1 cellular context compared by ENCODE assay signal in the genomic region with DNA sequence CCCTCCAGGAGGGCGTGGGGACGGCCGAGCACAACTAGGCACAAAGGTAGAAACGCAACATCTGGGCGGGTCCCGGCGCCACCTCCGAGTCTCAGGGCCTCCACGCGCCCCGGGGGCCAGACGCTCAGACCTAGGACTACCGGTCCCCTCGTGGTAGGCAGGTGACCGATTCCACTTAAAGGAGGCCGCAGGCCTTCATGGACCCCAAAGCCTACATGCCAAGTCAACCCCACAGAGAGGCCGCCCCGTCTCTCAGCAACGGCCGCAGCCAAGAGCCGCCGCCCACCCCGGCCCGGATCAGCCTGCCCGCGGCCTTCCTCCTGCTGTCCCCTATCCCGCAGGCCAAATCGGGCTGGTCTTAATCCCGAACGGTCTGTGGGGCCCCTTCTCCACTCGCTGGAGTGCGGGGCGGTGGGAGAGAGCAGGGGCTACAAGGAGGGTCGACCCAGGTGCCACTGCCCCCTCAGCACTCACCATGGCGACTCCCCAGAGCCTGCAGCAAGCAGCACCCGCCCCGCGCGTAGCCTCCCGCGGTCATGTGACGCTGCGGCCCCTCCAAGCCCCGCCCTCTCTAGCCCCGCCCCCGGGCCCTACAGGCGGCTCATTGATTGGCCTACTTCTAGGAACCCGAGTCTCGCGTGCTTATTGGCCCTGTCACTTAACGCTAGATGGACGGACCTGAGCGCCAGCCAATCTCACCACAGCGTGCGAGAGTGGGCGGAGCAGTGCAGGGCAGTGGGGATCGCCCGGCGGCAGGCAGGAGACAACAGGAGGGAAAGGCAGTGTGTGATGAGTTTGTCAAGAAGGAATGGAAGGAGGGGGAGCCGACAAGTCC.
TF ChIP-seq lines count a peak whose summit lies in the region.

Gene VPS35, minus strand, starts transcription at position 522 of the 835 bp plus-strand sequence. Its CDS starts 45 bp downstream, at position 477.

TF ChIP-seq in K562, 482 proteins besides CTCF, POLR2A, EP300 and RAD21 (continued from another document and continues in another):
- TF ChIP-seq, protein P1, sequence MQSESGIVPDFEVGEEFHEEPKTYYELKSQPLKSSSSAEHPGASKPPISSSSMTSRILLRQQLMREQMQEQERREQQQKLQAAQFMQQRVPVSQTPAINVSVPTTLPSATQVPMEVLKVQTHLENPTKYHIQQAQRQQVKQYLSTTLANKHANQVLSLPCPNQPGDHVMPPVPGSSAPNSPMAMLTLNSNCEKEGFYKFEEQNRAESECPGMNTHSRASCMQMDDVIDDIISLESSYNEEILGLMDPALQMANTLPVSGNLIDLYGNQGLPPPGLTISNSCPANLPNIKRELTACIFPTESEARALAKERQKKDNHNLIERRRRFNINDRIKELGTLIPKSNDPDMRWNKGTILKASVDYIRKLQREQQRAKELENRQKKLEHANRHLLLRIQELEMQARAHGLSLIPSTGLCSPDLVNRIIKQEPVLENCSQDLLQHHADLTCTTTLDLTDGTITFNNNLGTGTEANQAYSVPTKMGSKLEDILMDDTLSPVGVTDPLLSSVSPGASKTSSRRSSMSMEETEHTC (IDR thresholded peaks at IDR 0.05), result 0 out of 2 replicates have a peak, but pooled peaks have one; percentile 10
- TF ChIP-seq NFYB (IDR thresholded peaks at IDR 0.05; ENCODE audit: extremely low read depth, insufficient read length), result no peak
- TF ChIP-seq MCM7 (IDR thresholded peaks at IDR 0.05), result no peak
- TF ChIP-seq SP1 (CRISPR knock-in tag; IDR thresholded peaks at IDR 0.05), result peak; percentile 93
- TF ChIP-seq AFF4 (CRISPR knock-in tag; IDR thresholded peaks at IDR 0.05), result no peak
- TF ChIP-seq NRF1 (conservative IDR thresholded peaks at IDR 0.05 in 1 of 2, IDR thresholded peaks at IDR 0.05 in 1 of 2), result no peak
- TF ChIP-seq DNMT1 (IDR thresholded peaks at IDR 0.05), result no peak
- TF ChIP-seq, protein P2, sequence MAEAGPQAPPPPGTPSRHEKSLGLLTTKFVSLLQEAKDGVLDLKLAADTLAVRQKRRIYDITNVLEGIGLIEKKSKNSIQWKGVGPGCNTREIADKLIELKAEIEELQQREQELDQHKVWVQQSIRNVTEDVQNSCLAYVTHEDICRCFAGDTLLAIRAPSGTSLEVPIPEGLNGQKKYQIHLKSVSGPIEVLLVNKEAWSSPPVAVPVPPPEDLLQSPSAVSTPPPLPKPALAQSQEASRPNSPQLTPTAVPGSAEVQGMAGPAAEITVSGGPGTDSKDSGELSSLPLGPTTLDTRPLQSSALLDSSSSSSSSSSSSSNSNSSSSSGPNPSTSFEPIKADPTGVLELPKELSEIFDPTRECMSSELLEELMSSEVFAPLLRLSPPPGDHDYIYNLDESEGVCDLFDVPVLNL (CRISPR knock-in tag; IDR thresholded peaks at IDR 0.05; ENCODE audit: low read depth), result no peak
- TF ChIP-seq POLR3G (IDR thresholded peaks at IDR 0.05; ENCODE audit: extremely low read depth, insufficient read length, insufficient replicate concordance), result no peak
- no peak for TF ChIP-seq PTRF (tag; IDR thresholded peaks at IDR 0.05)
- TF ChIP-seq ZNF324 (CRISPR knock-in tag; IDR thresholded peaks at IDR 0.05), result 0 out of 2 replicates have a peak, but pooled peaks have one; percentile 31
- TF ChIP-seq CCNT2 (IDR thresholded peaks at IDR 0.05; ENCODE audit: borderline replicate concordance, extremely low read depth, insufficient read length, low read depth, low read length), result peak; percentile 49
- TF ChIP-seq, protein P3, sequence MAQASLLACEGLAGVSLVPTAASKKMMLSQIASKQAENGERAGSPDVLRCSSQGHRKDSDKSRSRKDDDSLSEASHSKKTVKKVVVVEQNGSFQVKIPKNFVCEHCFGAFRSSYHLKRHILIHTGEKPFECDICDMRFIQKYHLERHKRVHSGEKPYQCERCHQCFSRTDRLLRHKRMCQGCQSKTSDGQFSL (CRISPR knock-in tag; IDR thresholded peaks at IDR 0.05), result no peak
- TF ChIP-seq, protein P3 (tag; IDR thresholded peaks at IDR 0.05), result no peak
- TF ChIP-seq POLR2B (IDR thresholded peaks at IDR 0.05; ENCODE audit: low read depth, partially characterized antibody), result peak; percentile 31
- peak; percentile 65 for TF ChIP-seq C11orf30 (IDR thresholded peaks at IDR 0.05; ENCODE audit: low read depth)
- TF ChIP-seq STAT5A (IDR thresholded peaks at IDR 0.05; ENCODE audit: borderline replicate concordance, low read length), result no peak
- TF ChIP-seq PCBP1 (IDR thresholded peaks at IDR 0.05; ENCODE audit: low read depth, low read length, poor library complexity, severe bottlenecking), result peak; percentile 52
- TF ChIP-seq RNF219 (CRISPR knock-in tag; IDR thresholded peaks at IDR 0.05), result no peak
- TF ChIP-seq KLF1 (tag; IDR thresholded peaks at IDR 0.05), result peak; percentile 86
- no peak for TF ChIP-seq SMAD3 (CRISPR knock-in tag; conservative IDR thresholded peaks at IDR 0.05)
- TF ChIP-seq DIDO1 (tag; IDR thresholded peaks at IDR 0.05; ENCODE audit: low read depth), result no peak
- no peak for TF ChIP-seq NFIX (CRISPR knock-in tag; IDR thresholded peaks at IDR 0.05; ENCODE audit: low read depth)
- no peak for TF ChIP-seq SMARCC2 (IDR thresholded peaks at IDR 0.05; ENCODE audit: low read depth)
- TF ChIP-seq CBX3 (IDR thresholded peaks at IDR 0.05; ENCODE audit: borderline replicate concordance in 1 of 2, low read length in 2 of 2), result no peak
- peak; percentile 71 to 74; a peak in 3 of 4 replicates for TF ChIP-seq MAZ (CRISPR knock-in tag; conservative IDR thresholded peaks at IDR 0.05 in 1 of 2, IDR thresholded peaks at IDR 0.05 in 1 of 2)
- TF ChIP-seq RBM15 (IDR thresholded peaks at IDR 0.05; ENCODE audit: insufficient read depth, low read length), result no peak
- TF ChIP-seq, protein P4, sequence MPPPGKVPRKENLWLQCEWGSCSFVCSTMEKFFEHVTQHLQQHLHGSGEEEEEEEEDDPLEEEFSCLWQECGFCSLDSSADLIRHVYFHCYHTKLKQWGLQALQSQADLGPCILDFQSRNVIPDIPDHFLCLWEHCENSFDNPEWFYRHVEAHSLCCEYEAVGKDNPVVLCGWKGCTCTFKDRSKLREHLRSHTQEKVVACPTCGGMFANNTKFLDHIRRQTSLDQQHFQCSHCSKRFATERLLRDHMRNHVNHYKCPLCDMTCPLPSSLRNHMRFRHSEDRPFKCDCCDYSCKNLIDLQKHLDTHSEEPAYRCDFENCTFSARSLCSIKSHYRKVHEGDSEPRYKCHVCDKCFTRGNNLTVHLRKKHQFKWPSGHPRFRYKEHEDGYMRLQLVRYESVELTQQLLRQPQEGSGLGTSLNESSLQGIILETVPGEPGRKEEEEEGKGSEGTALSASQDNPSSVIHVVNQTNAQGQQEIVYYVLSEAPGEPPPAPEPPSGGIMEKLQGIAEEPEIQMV (tag; conservative IDR thresholded peaks at IDR 0.05; ENCODE audit: low read depth), result no peak
- TF ChIP-seq KLF10 (CRISPR knock-in tag; IDR thresholded peaks at IDR 0.05), result no peak
- no peak for TF ChIP-seq ZNF780A (CRISPR knock-in tag; IDR thresholded peaks at IDR 0.05)
- no peak for TF ChIP-seq MEF2D (tag; conservative IDR thresholded peaks at IDR 0.05; ENCODE audit: low read depth)
- TF ChIP-seq RBM22 (IDR thresholded peaks at IDR 0.05; ENCODE audit: low read depth, low read length, poor library complexity, severe bottlenecking), result no peak
- TF ChIP-seq, protein P5, sequence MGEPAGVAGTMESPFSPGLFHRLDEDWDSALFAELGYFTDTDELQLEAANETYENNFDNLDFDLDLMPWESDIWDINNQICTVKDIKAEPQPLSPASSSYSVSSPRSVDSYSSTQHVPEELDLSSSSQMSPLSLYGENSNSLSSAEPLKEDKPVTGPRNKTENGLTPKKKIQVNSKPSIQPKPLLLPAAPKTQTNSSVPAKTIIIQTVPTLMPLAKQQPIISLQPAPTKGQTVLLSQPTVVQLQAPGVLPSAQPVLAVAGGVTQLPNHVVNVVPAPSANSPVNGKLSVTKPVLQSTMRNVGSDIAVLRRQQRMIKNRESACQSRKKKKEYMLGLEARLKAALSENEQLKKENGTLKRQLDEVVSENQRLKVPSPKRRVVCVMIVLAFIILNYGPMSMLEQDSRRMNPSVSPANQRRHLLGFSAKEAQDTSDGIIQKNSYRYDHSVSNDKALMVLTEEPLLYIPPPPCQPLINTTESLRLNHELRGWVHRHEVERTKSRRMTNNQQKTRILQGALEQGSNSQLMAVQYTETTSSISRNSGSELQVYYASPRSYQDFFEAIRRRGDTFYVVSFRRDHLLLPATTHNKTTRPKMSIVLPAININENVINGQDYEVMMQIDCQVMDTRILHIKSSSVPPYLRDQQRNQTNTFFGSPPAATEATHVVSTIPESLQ (CRISPR knock-in tag; IDR thresholded peaks at IDR 0.05), result no peak
- TF ChIP-seq LEF1 (IDR thresholded peaks at IDR 0.05), result no peak
- no peak for TF ChIP-seq NCOA2 (IDR thresholded peaks at IDR 0.05; ENCODE audit: partially characterized antibody in 2 of 2)
- TF ChIP-seq MAX (CRISPR knock-in tag; IDR thresholded peaks at IDR 0.05), result peak; percentile 50
- TF ChIP-seq MTF1 (CRISPR knock-in tag; IDR thresholded peaks at IDR 0.05; ENCODE audit: borderline replicate concordance), result no peak
- TF ChIP-seq ZNF384 (IDR thresholded peaks at IDR 0.05; ENCODE audit: low read depth, low read length), result no peak
- 0 out of 2 replicates have a peak, but pooled peaks have one; percentile 30 for TF ChIP-seq ZBTB17 (CRISPR knock-in tag; IDR thresholded peaks at IDR 0.05)
- no peak for TF ChIP-seq ZNF184 (CRISPR knock-in tag; IDR thresholded peaks at IDR 0.05)
- no peak for TF ChIP-seq BRF1 (IDR thresholded peaks at IDR 0.05; ENCODE audit: borderline replicate concordance, extremely low read depth, insufficient read length)
- TF ChIP-seq TSC22D4 (tag; IDR thresholded peaks at IDR 0.05), result no peak
- TF ChIP-seq MEIS2 (IDR thresholded peaks at IDR 0.05; ENCODE audit: partially characterized antibody), result no peak
- TF ChIP-seq, protein P6, sequence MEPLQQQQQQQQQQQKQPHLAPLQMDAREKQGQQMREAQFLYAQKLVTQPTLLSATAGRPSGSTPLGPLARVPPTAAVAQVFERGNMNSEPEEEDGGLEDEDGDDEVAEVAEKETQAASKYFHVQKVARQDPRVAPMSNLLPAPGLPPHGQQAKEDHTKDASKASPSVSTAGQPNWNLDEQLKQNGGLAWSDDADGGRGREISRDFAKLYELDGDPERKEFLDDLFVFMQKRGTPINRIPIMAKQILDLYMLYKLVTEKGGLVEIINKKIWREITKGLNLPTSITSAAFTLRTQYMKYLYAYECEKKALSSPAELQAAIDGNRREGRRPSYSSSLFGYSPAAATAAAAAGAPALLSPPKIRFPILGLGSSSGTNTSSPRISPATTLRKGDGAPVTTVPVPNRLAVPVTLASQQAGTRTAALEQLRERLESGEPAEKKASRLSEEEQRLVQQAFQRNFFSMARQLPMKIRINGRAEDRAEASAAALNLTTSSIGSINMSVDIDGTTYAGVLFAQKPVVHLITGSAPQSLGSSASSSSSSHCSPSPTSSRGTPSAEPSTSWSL (CRISPR knock-in tag; IDR thresholded peaks at IDR 0.05; ENCODE audit: borderline replicate concordance), result no peak; the same call in 1 of the 2 replicates
